Comparison of ENCODE assay signal across 8 cellular contexts in genomic region chr3:112111785-112112402, GRCh38. TPM values are rescaled to one million over a fixed set of nuclear protein-coding genes. Genes with fewer than 3 reads are reported as not detected.
A peak's percentile ranks its signal among the peaks of the same experiment; 100 is the strongest.
DNase-seq lines count a peak whose midpoint lies in the region; ATAC-seq, FAIRE-seq and TF ChIP-seq lines count a peak whose summit lies in the region.

No MANE protein-coding gene starts in this region.

- dilution Hi-C loops in keratinocyte (cut with MboI; ENCODE audit: extremely low pct_ligation_motif_present, low sequenced_read_pairs): no loop called here

- H3K4me1 Mint-ChIP-seq in brain: peaks cover 22% of the 10 kb centered on the region

- no peaks in the 10 kb centered on the region for H3K4me1 ChIP-seq in keratinocyte (ENCODE audit: control insufficient read depth, extremely low read depth, insufficient read depth, low read length)

- peaks cover 26 to 33% of the 10 kb centered on the region in 2 experiments for H3K36me3 ChIP-seq in keratinocyte (ENCODE audit: control insufficient read depth in 2 of 2, extremely low read depth in 1 of 2, insufficient read depth in 2 of 2, low read length in 2 of 2)

- in situ Hi-C loops in ACHN (cut with HindIII; ENCODE audit: low pct_ligation_motif_present, low pct_unique_long_range_greater_than_20kb, low sequenced_read_pairs): no loop called here

- H4K20me1 ChIP-seq in keratinocyte (ENCODE audit: control insufficient read depth, extremely low read depth, insufficient read depth, low read length): no peaks in the 10 kb centered on the region

- peak; percentile 57 for ATAC-seq in HG02885 (IDR thresholded peaks at IDR 0.05; ENCODE audit: poor library complexity, unreplicated experiment)

- H3K27ac ChIP-seq in keratinocyte (ENCODE audit: control insufficient read depth, insufficient read depth, low read length): no peak overlapping the region

- no peak overlapping the region for H3K4me2 ChIP-seq in keratinocyte (ENCODE audit: control insufficient read depth, extremely low read depth, insufficient read depth, low read depth, low read length)

- peak overlapping the region in 2 of 5 experiments; percentile 41 to 54 for H3K27ac Mint-ChIP-seq in brain

- no peaks in the 10 kb centered on the region for H3K79me2 ChIP-seq in keratinocyte (ENCODE audit: control insufficient read depth, insufficient read depth, low read length)

- H3K27me3 ChIP-seq in keratinocyte (ENCODE audit: control insufficient read depth, extremely low read depth, insufficient read depth, low read length): no peaks in the 10 kb centered on the region

- H3K9me3 Mint-ChIP-seq in brain: peaks cover 0 to 2% (median 0%) of the 10 kb centered on the region in 5 experiments

- peak; percentile 60 for DNase-seq in ACHN
- DNase-seq in GM18507 (ENCODE audit: extremely low spot score, insufficient read length, low read depth): peak; percentile 38
- peak; percentile 79 for DNase-seq in NCI-H146 treated with DMSO at 0.1 percent for 48 hours (lab: John Stamatoyannopoulos, UW; ENCODE audit: unreplicated experiment)
- DNase-seq in T-helper 9 cell: peak; percentile 24
- DNase-seq in keratinocyte (ENCODE audit: low read depth, low spot score): no peak
- peak; percentile 69 for DNase-seq in stimulated activated CD4-positive, alpha-beta T cell treated with anti-CD3 and anti-CD28 coated beads, Interleukin-4, amount 100 ng/mL, for 24 hours

- H3K9me1 ChIP-seq in keratinocyte (ENCODE audit: control insufficient read depth, extremely low read depth, insufficient read depth, low read length): no peaks in the 10 kb centered on the region

- H3K9me3 ChIP-seq in keratinocyte (ENCODE audit: control insufficient read depth, low read depth, low read length): no peaks in the 10 kb centered on the region

- H3K4me3 Mint-ChIP-seq in brain: peak overlapping the region in 1 of 5 experiments; percentile 25

- H3K4me3 ChIP-seq in keratinocyte (ENCODE audit: control insufficient read depth in 2 of 3, extremely low read depth in 1 of 3, insufficient read depth in 2 of 3, low read depth in 1 of 3, low read length in 3 of 3): no peak overlapping the region

- H3K27me3 Mint-ChIP-seq in brain: peaks cover 5% of the 10 kb centered on the region

- TF ChIP-seq CTCF in brain (conservative IDR thresholded peaks at IDR 0.05) (peak; percentile 71 to 85), keratinocyte (optimal IDR thresholded peaks at IDR 0.05 in 1 of 3, IDR thresholded peaks at IDR 0.05 in 1 of 3, conservative IDR thresholded peaks at IDR 0.05 in 1 of 3; ENCODE audit: extremely low read depth in 1 of 3, insufficient read depth in 2 of 3, low read length in 3 of 3) (peak; percentile 83 to 94 (median 86))

- H3K9ac ChIP-seq in keratinocyte (ENCODE audit: control insufficient read depth, extremely low read depth, insufficient read depth, low read length): no peak overlapping the region

- peak; percentile 98 for FAIRE-seq in GM18507 (lab: Jason Lieb, UNC)
- peak; percentile 87 for FAIRE-seq in keratinocyte (lab: Jason Lieb, UNC)

- H2AFZ ChIP-seq in keratinocyte (ENCODE audit: control insufficient read depth, low read length): no peak overlapping the region

- H3K36me3 Mint-ChIP-seq in brain: no peaks in the 10 kb centered on the region

RNA-seq across cellular contexts. Expression of gene GCSAM, which starts 21.2 kb away (rescaled TPM):
- polyA plus RNA-seq in brain (ENCODE audit: insufficient read depth, low read depth, low replicate concordance) (not detected), keratinocyte (1.7 to 2.9 TPM (median 2.5 TPM) in 3 replicates)
- polyA plus RNA-seq in keratinocyte (2011; ENCODE audit: low read depth): 0.07 TPM
- 1.2 and 1.8 TPM in 2 replicates for polyA plus RNA-seq in keratinocyte (2011; cell fraction: cytosol; rRNA removed)
- polyA plus RNA-seq in keratinocyte (2011; cell fraction: nucleus; rRNA removed): 1.2 and 1.3 TPM in 2 replicates
- 1.4 and 2.5 TPM in 2 replicates for polyA plus RNA-seq in keratinocyte (2012; ENCODE audit: low replicate concordance)
- 0.36 to 2.0 TPM (median 0.54 TPM) in 3 replicates for polyA minus RNA-seq in keratinocyte
- not detected for polyA minus RNA-seq in keratinocyte (2011; cell fraction: cytosol; rRNA and poly(A)+ RNA removed)
- polyA minus RNA-seq in keratinocyte (2011; cell fraction: nucleus; rRNA and poly(A)+ RNA removed): not detected in 2 replicates

RNA-seq across cellular contexts. Expression of gene C3orf52, which starts 25.7 kb away (rescaled TPM):
- 0.27 TPM for polyA plus RNA-seq in brain (ENCODE audit: insufficient read depth, low read depth, low replicate concordance)
- polyA plus RNA-seq in keratinocyte: 12.9 to 15.8 TPM (median 13.7 TPM) in 3 replicates
- polyA plus RNA-seq in keratinocyte (2011; ENCODE audit: low read depth): 3.8 TPM
- 5.3 and 7.8 TPM in 2 replicates for polyA plus RNA-seq in keratinocyte (2011; cell fraction: cytosol; rRNA removed)
- 36.2 and 46.6 TPM in 2 replicates for polyA plus RNA-seq in keratinocyte (2011; cell fraction: nucleus; rRNA removed)
- 7.7 and 14.1 TPM in 2 replicates for polyA plus RNA-seq in keratinocyte (2012; ENCODE audit: low replicate concordance)
- 10.4 to 42.3 TPM (median 27.2 TPM) in 3 replicates for polyA minus RNA-seq in keratinocyte
- 4.0 TPM for polyA minus RNA-seq in keratinocyte (2011; cell fraction: cytosol; rRNA and poly(A)+ RNA removed)
- 42.8 and 81.6 TPM in 2 replicates for polyA minus RNA-seq in keratinocyte (2011; cell fraction: nucleus; rRNA and poly(A)+ RNA removed)
